Comparison of ENCODE assay signal across 23 cellular contexts in genomic region chr14:61319086-61319485, GRCh38. TPM values are rescaled to one million over a fixed set of nuclear protein-coding genes. Genes with fewer than 3 reads are reported as not detected.
DNase-seq lines count a peak whose midpoint lies in the region; ATAC-seq, FAIRE-seq and TF ChIP-seq lines count a peak whose summit lies in the region.
"Had no signal": no experiment of that assay in that cellular context is flagged by ENCODE, and none has a peak within 500 bp of the region (broad histone marks: within the 10 kb centered on the region; RNA-seq: fewer than 3 reads in every experiment).

No MANE protein-coding gene starts in this region.

- H4K8ac ChIP-seq in trophoblast cell (ENCODE audit: low read depth, low read length): no peak overlapping the region

- H3K27me3 Mint-ChIP-seq in type B pancreatic cell: peaks cover 24% of the 10 kb centered on the region
- no peaks in the 10 kb centered on the region for H3K27me3 Mint-ChIP-seq in activated CD8-positive, alpha-beta memory T cell treated with anti-CD3 and anti-CD28 coated beads, Interleukin-2, amount 10 ng/mL, durations not matched to agents 7 days and 5 days
- H3K27me3 Mint-ChIP-seq: CD4-positive, alpha-beta T cell had no signal

- CTCF ChIA-PET in RWPE1 (lab: Yijun Ruan, JAX): no interaction called here
- CTCF ChIA-PET in activated CD8-positive, alpha-beta memory T cell treated with anti-CD3 and anti-CD28 coated beads, Interleukin-2, amount 10 ng/mL, durations not matched to agents 7 days and 5 days (lab: Charles Lee): interaction anchor here (1.9 kb wide), 1 partner anchor 22 kb away, joined by 5 read pairs; no protein-coding TSS in a partner anchor

- POLR2A ChIA-PET in RWPE1 (lab: Yijun Ruan, JAX; ENCODE audit: low non-redundant PET): no interaction called here

- no peak overlapping the region for H3K14ac ChIP-seq in trophoblast cell (ENCODE audit: low read length)

- H3K79me2 ChIP-seq in trophoblast cell (ENCODE audit: control insufficient read depth, insufficient read depth, low read length, poor library complexity): peaks cover 21% of the 10 kb centered on the region

- ATAC-seq in activated CD8-positive, alpha-beta memory T cell treated with anti-CD3 and anti-CD28 coated beads, Interleukin-2, amount 10 ng/mL, durations not matched to agents 7 days and 5 days: no peak
- ATAC-seq: A549; CD8-positive, alpha-beta T cell had no signal

- H3K18ac ChIP-seq in trophoblast cell (ENCODE audit: low read length): no peak overlapping the region

- DNase-seq in GM12891 (ENCODE audit: insufficient read length, low spot score): no peak
- DNase-seq in trophoblast cell: no peak
- DNase-seq in thyroid gland: peak; percentile 51 to 61
- no peak for DNase-seq in RWPE1 (ENCODE audit: low spot score)
- no peak for DNase-seq in type B pancreatic cell (ENCODE audit: extremely low spot score, unreplicated experiment)
- no peak for DNase-seq in activated CD8-positive, alpha-beta memory T cell treated with anti-CD3 and anti-CD28 coated beads, Interleukin-2, amount 10 ng/mL, durations not matched to agents 7 days and 5 days
- DNase-seq: AML-193; Caco-2; Calu3; CD4-positive, alpha-beta T cell; CD8-positive, alpha-beta T cell; DMS79 treated with DMSO at 0.1 percent for 48 hours; GF-D8 had no signal

- H3K79me1 ChIP-seq in trophoblast cell (ENCODE audit: low read length): peaks cover 24% of the 10 kb centered on the region

- H3K4ac ChIP-seq in trophoblast cell (ENCODE audit: low read depth, low read length): no peak overlapping the region

- H3K36me3 Mint-ChIP-seq in type B pancreatic cell: peaks cover 4% of the 10 kb centered on the region
- peaks cover 26% of the 10 kb centered on the region for H3K36me3 Mint-ChIP-seq in activated CD8-positive, alpha-beta memory T cell treated with anti-CD3 and anti-CD28 coated beads, Interleukin-2, amount 10 ng/mL, durations not matched to agents 7 days and 5 days

- no peak overlapping the region for H2BK120ac ChIP-seq in trophoblast cell (ENCODE audit: insufficient read depth, low read length, poor library complexity)

- H3K4me3 ChIP-seq in trophoblast cell (ENCODE audit: low read depth, low read length): no peak overlapping the region
- H3K4me3 ChIP-seq in thyroid gland (replicated peaks in 1 of 3): no peak overlapping the region
- H3K4me3 ChIP-seq: A549; BLaER1 treated with 17β-estradiol and CSF1 and Interleukin-3, amounts not matched to agents 10 nM and 100 nM had no signal

- H3K27me3 ChIP-seq in trophoblast cell (ENCODE audit: insufficient read depth, low read length): no peaks in the 10 kb centered on the region
- H3K27me3 ChIP-seq in thyroid gland: no peaks in the 10 kb centered on the region

- H3K9me3 ChIP-seq in trophoblast cell (ENCODE audit: insufficient read depth, low read depth, low read length) (no peaks in the 10 kb centered on the region), thyroid gland (no peaks in the 10 kb centered on the region)
- H3K9me3 ChIP-seq: A549, Caco-2 had no signal

- H2BK12ac ChIP-seq in trophoblast cell (ENCODE audit: low read length): no peak overlapping the region

- no peaks in the 10 kb centered on the region for H3K9me3 Mint-ChIP-seq in type B pancreatic cell
- peaks cover 4% of the 10 kb centered on the region for H3K9me3 Mint-ChIP-seq in activated CD8-positive, alpha-beta memory T cell treated with anti-CD3 and anti-CD28 coated beads, Interleukin-2, amount 10 ng/mL, durations not matched to agents 7 days and 5 days (ENCODE audit: low read depth)

- WGBS in trophoblast cell (ENCODE audit: extremely low coverage, insufficient coverage, insufficient read length): no CpG with 5 or more reads among the region's 3 CpGs
- 43 to 49% methylated on average over 3 of the region's 3 CpGs for WGBS in thyroid gland, 2 donors

- no peak overlapping the region for H3K9ac ChIP-seq in trophoblast cell (ENCODE audit: low read length)
- H3K9ac ChIP-seq: BLaER1 treated with 17β-estradiol and CSF1 and Interleukin-3, amounts not matched to agents 10 nM and 100 nM had no signal

- H3K4me1 ChIP-seq in trophoblast cell (ENCODE audit: control insufficient read depth in 1 of 2, insufficient read depth in 2 of 2, low read length in 2 of 2) (peaks cover 8 to 14% of the 10 kb centered on the region in 2 experiments), thyroid gland (peaks cover 11 to 33% of the 10 kb centered on the region in 2 donors)

- TF ChIP-seq CTCF in thyroid gland (IDR thresholded peaks at IDR 0.05) (no peak), RWPE1 (conservative IDR thresholded peaks at IDR 0.05; ENCODE audit: low read depth) (no peak), type B pancreatic cell (conservative IDR thresholded peaks at IDR 0.05) (no peak)

- no peak overlapping the region for H2BK5ac ChIP-seq in trophoblast cell (ENCODE audit: low read depth, low read length, poor library complexity)

- no peak overlapping the region for H3K23ac ChIP-seq in trophoblast cell (ENCODE audit: low read length)

- no peak overlapping the region for H3K27ac Mint-ChIP-seq in type B pancreatic cell
- H3K27ac Mint-ChIP-seq in activated CD8-positive, alpha-beta memory T cell treated with anti-CD3 and anti-CD28 coated beads, Interleukin-2, amount 10 ng/mL, durations not matched to agents 7 days and 5 days: no peak overlapping the region
- H3K27ac Mint-ChIP-seq: B cell; CD4-positive, alpha-beta T cell; CD8-positive, alpha-beta T cell had no signal

- H4K91ac ChIP-seq in trophoblast cell (ENCODE audit: low read depth, low read length): peak overlapping the region; percentile 45

- no peaks in the 10 kb centered on the region for H3K4me1 Mint-ChIP-seq in type B pancreatic cell (ENCODE audit: unreplicated experiment)
- H3K4me1 Mint-ChIP-seq in activated CD8-positive, alpha-beta memory T cell treated with anti-CD3 and anti-CD28 coated beads, Interleukin-2, amount 10 ng/mL, durations not matched to agents 7 days and 5 days: peaks cover 7% of the 10 kb centered on the region

- no peak overlapping the region for H2AK5ac ChIP-seq in trophoblast cell (ENCODE audit: low read length)

- no peak overlapping the region for H2AFZ ChIP-seq in trophoblast cell (ENCODE audit: insufficient read depth, low read length, poor library complexity)

- no peak overlapping the region for H3K4me2 ChIP-seq in trophoblast cell (ENCODE audit: low read length)
- H3K4me2 ChIP-seq: A549; BLaER1 treated with 17β-estradiol and CSF1 and Interleukin-3, amounts not matched to agents 10 nM and 100 nM had no signal

- TF ChIP-seq POLR2A in GM12891 (IDR thresholded peaks at IDR 0.05; ENCODE audit: low read depth, low read length): no peak
- TF ChIP-seq POLR2A in thyroid gland (IDR thresholded peaks at IDR 0.05): no peak

- intact Hi-C loops in thyroid gland (cut with DNase I): no loop called here

- no peaks in the 10 kb centered on the region for H3K36me3 ChIP-seq in trophoblast cell (ENCODE audit: control insufficient read depth in 1 of 2, insufficient read depth in 2 of 2, low read length in 2 of 2)
- no peaks in the 10 kb centered on the region for H3K36me3 ChIP-seq in thyroid gland
- H3K36me3 ChIP-seq: BLaER1 treated with 17β-estradiol and CSF1 and Interleukin-3, amounts not matched to agents 10 nM and 100 nM had no signal

- no peak overlapping the region for H4K12ac ChIP-seq in trophoblast cell (ENCODE audit: low read depth, low read length)

- no peak overlapping the region for H3K4me3 Mint-ChIP-seq in type B pancreatic cell
- no peak overlapping the region for H3K4me3 Mint-ChIP-seq in activated CD8-positive, alpha-beta memory T cell treated with anti-CD3 and anti-CD28 coated beads, Interleukin-2, amount 10 ng/mL, durations not matched to agents 7 days and 5 days
- H3K4me3 Mint-ChIP-seq: B cell; CD4-positive, alpha-beta T cell; CD8-positive, alpha-beta T cell had no signal

- FAIRE-seq in GM12891 (lab: Jason Lieb, UNC): peak; percentile 9
- FAIRE-seq: A549, D721Med, G401.6, GM12892, GM18507 had no signal

- H3K27ac ChIP-seq in trophoblast cell (ENCODE audit: low read depth, low read length) (no peak overlapping the region), thyroid gland (peak overlapping the region; percentile 84 to 87 (median 84)), RWPE1 (no peak overlapping the region)
- H3K27ac ChIP-seq: 22Rv1, A549, C4-2B had no signal

TF ChIP-seq in GM12891, 5 proteins besides CTCF, POLR2A, EP300 and RAD21:
- TF ChIP-seq POU2F2 (IDR thresholded peaks at IDR 0.05; ENCODE audit: low read depth, low read length) (no peak), PAX5 (IDR thresholded peaks at IDR 0.05; ENCODE audit: insufficient read depth, low read length, severe bottlenecking) (no peak), POLR2AphosphoS5 (IDR thresholded peaks at IDR 0.05; ENCODE audit: low read depth, low read length) (no peak), SPI1 (IDR thresholded peaks at IDR 0.05; ENCODE audit: low read depth, low read length) (no peak), TAF1 (IDR thresholded peaks at IDR 0.05; ENCODE audit: low read depth, low read length) (no peak)

RNA-seq across cellular contexts. Expression of gene PRKCH, which starts 2.3 kb away (rescaled TPM):
- polyA plus RNA-seq in GM12891 (2012; ENCODE audit: low read depth, missing spikeins): 45.7 TPM
- polyA plus RNA-seq in trophoblast cell (2013): 145 and 158 TPM in 2 replicates
- total RNA-seq in thyroid gland (10 to 100 TPM; 34.0 to 68.7 (median 49.8) TPM), type B pancreatic cell (ENCODE audit: low replicate concordance) (19.1 and 59.0 TPM in 2 replicates)
- 100 to 1,000 TPM; 304 to 312 TPM for total RNA-seq in activated CD8-positive, alpha-beta memory T cell treated with anti-CD3 and anti-CD28 coated beads, Interleukin-2, amount 10 ng/mL, durations not matched to agents 7 days and 5 days

RNA-seq across cellular contexts. Expression of gene TMEM30B, which starts 37.9 kb away (rescaled TPM):
- 0.15 TPM for polyA plus RNA-seq in GM12891 (2012; ENCODE audit: low read depth, missing spikeins)
- 13.0 and 14.0 TPM in 2 replicates for polyA plus RNA-seq in trophoblast cell (2013)
- total RNA-seq in thyroid gland (100 to 1,000 TPM in 3 of 4 donors, 10 to 100 TPM in 1; 91.0 to 153 (median 124) TPM), type B pancreatic cell (ENCODE audit: low replicate concordance) (12.2 and 25.3 TPM in 2 replicates)
- total RNA-seq in activated CD8-positive, alpha-beta memory T cell treated with anti-CD3 and anti-CD28 coated beads, Interleukin-2, amount 10 ng/mL, durations not matched to agents 7 days and 5 days: 1 to 10 TPM in 1 of 2 experiments, under 1 TPM in 1; 0.70 to 1.3 TPM
- total RNA-seq: A172 had no signal

Comparison
In these comparisons a context has a peak if more than half of its experiments do, and no peak if none do; other contexts are left out.
1. DNase-seq: peak in thyroid gland (2 of 2); none in GM12891 (single experiment), trophoblast cell (0 of 2), RWPE1 (single experiment), type B pancreatic cell (single experiment) and activated CD8-positive, alpha-beta memory T cell treated with anti-CD3 and anti-CD28 coated beads, Interleukin-2, amount 10 ng/mL, durations not matched to agents 7 days and 5 days (single experiment).
2. H3K27ac ChIP-seq: peak in thyroid gland (3 of 3); none in trophoblast cell (single experiment) and RWPE1 (single experiment).